In genomic region chr19:2540251-2540645, GRCh38 we compare ENCODE assay signal across 14 cellular contexts.
DNase-seq lines count a peak whose midpoint lies in the region; ATAC-seq and TF ChIP-seq lines count a peak whose summit lies in the region.
"Had no signal": no experiment of that assay in that cellular context is flagged by ENCODE, and none has a peak within 500 bp of the region (broad histone marks: within the 10 kb centered on the region; RNA-seq: fewer than 3 reads in every experiment).

No MANE protein-coding gene starts in this region.

- WGBS in body of pancreas, 2 donors: 73 to 98% methylated on average over 2 to 12 of the region's 12 CpGs

- H3K27me3 Mint-ChIP-seq in GM23338 (ENCODE audit: insufficient read depth, low read depth, poor library complexity): peaks cover 23% of the 10 kb centered on the region

- H3K4me3 Mint-ChIP-seq in GM23338: peak overlapping the region; percentile 46; the same call in 1 of the 3 replicates
- H3K4me3 Mint-ChIP-seq: activated CD8-positive, alpha-beta T cell treated with anti-CD3 and anti-CD28 coated beads, Interleukin-2, amount 10 ng/mL, durations not matched to agents 7 days and 5 days; brain had no signal

- no peaks in the 10 kb centered on the region for H4K20me1 ChIP-seq in GM23338 (replicated peaks; ENCODE audit: insufficient read depth)

- H3K27me3 ChIP-seq in GM23338 (ENCODE audit: insufficient read depth) (no peaks in the 10 kb centered on the region), body of pancreas (no peaks in the 10 kb centered on the region), left lung (no peaks in the 10 kb centered on the region)

- H3K4me1 Mint-ChIP-seq in GM23338: peaks cover 18% of the 10 kb centered on the region

- H2AFZ ChIP-seq in GM23338: no peak overlapping the region

- no peaks in the 10 kb centered on the region for H3K9me3 ChIP-seq in body of pancreas
- no peaks in the 10 kb centered on the region for H3K9me3 ChIP-seq in left lung
- H3K9me3 ChIP-seq: HAP-1 had no signal

- H3K4me1 ChIP-seq in GM23338 (ENCODE audit: insufficient read depth) (peaks cover 36% of the 10 kb centered on the region), body of pancreas (peaks cover 68% of the 10 kb centered on the region), left lung (peaks cover 34 to 55% of the 10 kb centered on the region in 2 donors)

- peak overlapping the region; percentile 35; the same call in 1 of the 2 replicates for H3K4me3 ChIP-seq in GM23338
- H3K4me3 ChIP-seq in body of pancreas: no peak overlapping the region
- no peak overlapping the region for H3K4me3 ChIP-seq in left lung
- peak overlapping the region in 1 of 7 experiments; percentile 5 for H3K4me3 ChIP-seq in skin epidermis
- H3K4me3 ChIP-seq: HAP-1 had no signal

- peaks cover 24% of the 10 kb centered on the region for H3F3A ChIP-seq in GM23338 (replicated peaks; ENCODE audit: low read depth)

- H3K36me3 Mint-ChIP-seq in GM23338 (ENCODE audit: low read depth): no peaks in the 10 kb centered on the region; the same call in 2 of the 3 replicates
- H3K36me3 Mint-ChIP-seq: brain had no signal

- TF ChIP-seq CTCF in GM23338 (conservative IDR thresholded peaks at IDR 0.05; ENCODE audit: low read depth in 2 of 2): no peak
- TF ChIP-seq CTCF in body of pancreas (IDR thresholded peaks at IDR 0.05): no peak
- no peak for TF ChIP-seq CTCF in left lung (IDR thresholded peaks at IDR 0.05)

- TF ChIP-seq POLR2A in body of pancreas (IDR thresholded peaks at IDR 0.05): no peak

- H3K9me2 ChIP-seq in GM23338 (ENCODE audit: insufficient read depth): no peaks in the 10 kb centered on the region

- H3K27ac Mint-ChIP-seq in GM23338: peak overlapping the region; percentile 87
- H3K27ac Mint-ChIP-seq: activated CD8-positive, alpha-beta T cell treated with anti-CD3 and anti-CD28 coated beads, Interleukin-2, amount 10 ng/mL, durations not matched to agents 7 days and 5 days had no signal

- intact Hi-C loops in body of pancreas (cut with DNase I) (no loop called here), left lung (cut with DNase I) (no loop called here)

- peak overlapping the region; percentile 100 for H3K27ac ChIP-seq in GM23338 (ENCODE audit: low read depth)
- peak overlapping the region; percentile 80 to 97 (median 92) for H3K27ac ChIP-seq in body of pancreas
- peak overlapping the region; percentile 78 to 87 for H3K27ac ChIP-seq in left lung
- peak overlapping the region in 17 of 21 experiments; percentile 3 to 94 (median 75) for H3K27ac ChIP-seq in skin epidermis

- no peaks in the 10 kb centered on the region for H3K9me3 Mint-ChIP-seq in GM23338

- H3K36me3 ChIP-seq in GM23338 (ENCODE audit: insufficient read depth): no peaks in the 10 kb centered on the region; the same call in 1 of the 2 replicates
- H3K36me3 ChIP-seq in body of pancreas (replicated peaks in 1 of 2; ENCODE audit: insufficient read depth in 1 of 2, low read depth in 2 of 2): no peaks in the 10 kb centered on the region
- H3K36me3 ChIP-seq in left lung: no peaks in the 10 kb centered on the region
- H3K36me3 ChIP-seq: HAP-1 had no signal

- peak overlapping the region; percentile 73 for H3K4me2 ChIP-seq in GM23338

- ATAC-seq in GM23338 (no peak), body of pancreas (no peak), left lung (no peak), GM19463 (IDR thresholded peaks at IDR 0.05; ENCODE audit: unreplicated experiment) (no peak), GM19035 (IDR thresholded peaks at IDR 0.05; ENCODE audit: unreplicated experiment) (no peak)
- ATAC-seq: activated CD8-positive, alpha-beta T cell treated with anti-CD3 and anti-CD28 coated beads, Interleukin-2, amount 10 ng/mL, durations not matched to agents 7 days and 5 days had no signal

- H3K79me2 ChIP-seq in GM23338 (replicated peaks; ENCODE audit: insufficient read depth): no peaks in the 10 kb centered on the region

- no peak for DNase-seq in GM23338 (ENCODE audit: low spot score)
- DNase-seq in body of pancreas: no peak
- no peak for DNase-seq in left lung
- DNase-seq in NCI-H2029 treated with DMSO at 0.1 percent for 48 hours (lab: John Stamatoyannopoulos, UW): no peak
- DNase-seq in NCI-H524 (lab: John Stamatoyannopoulos, UW): no peak
- DNase-seq: activated CD8-positive, alpha-beta T cell treated with anti-CD3 and anti-CD28 coated beads, Interleukin-2, amount 10 ng/mL, durations not matched to agents 7 days and 5 days; DMS 273 treated with DMSO at 0.1 percent for 48 hours; NCI-H1694 treated with DMSO at 0.1 percent for 48 hours; SHP77 treated with DMSO at 0.1 percent for 48 hours had no signal

TF ChIP-seq in GM23338, 12 proteins besides CTCF, POLR2A, EP300 and RAD21 (continues in another document):
- TF ChIP-seq CREB1 (CRISPR knock-in tag; IDR thresholded peaks at IDR 0.05; ENCODE audit: low read depth) (no peak), EZH2 (IDR thresholded peaks at IDR 0.05; ENCODE audit: low read depth, unreplicated experiment) (no peak), STAT1 (IDR thresholded peaks at IDR 0.05; ENCODE audit: unreplicated experiment) (no peak), NANOG (IDR thresholded peaks at IDR 0.05; ENCODE audit: borderline replicate concordance) (no peak), EZH2phosphoT487 (IDR thresholded peaks at IDR 0.05; ENCODE audit: unreplicated experiment) (no peak), REST (IDR thresholded peaks at IDR 0.05; ENCODE audit: unreplicated experiment) (no peak), ETS1 (IDR thresholded peaks at IDR 0.05) (no peak), JUNB (IDR thresholded peaks at IDR 0.05; ENCODE audit: unreplicated experiment) (no peak)
